In genomic region chr9:80796662-80797426, GRCh38 we compare ENCODE assay signal across 16 cellular contexts.
A peak's percentile ranks its signal among the peaks of the same experiment; 100 is the strongest.
DNase-seq lines count a peak whose midpoint lies in the region; ATAC-seq and TF ChIP-seq lines count a peak whose summit lies in the region.
"Had no signal": no experiment of that assay in that cellular context is flagged by ENCODE, and none has a peak within 500 bp of the region (broad histone marks: within the 10 kb centered on the region; RNA-seq: fewer than 3 reads in every experiment).

No MANE protein-coding gene starts in this region.

- peak; percentile 47 for ATAC-seq in Right ventricle myocardium superior (ENCODE audit: poor library complexity)
- ATAC-seq in heart right ventricle: peak in 6 of 8 donors; percentile 48 to 68 (median 61)
- peak; percentile 48 to 71 (median 66) for ATAC-seq in psoas muscle
- no peak for ATAC-seq in GM19452 (IDR thresholded peaks at IDR 0.05; ENCODE audit: unreplicated experiment)
- ATAC-seq: A549; activated naive CD4-positive, alpha-beta T cell treated with anti-CD3 and anti-CD28 coated beads, Interleukin-2, amount 50 U/mL, for 72 hours; T-cell had no signal

- peaks cover 0 to 20% (median 0%) of the 10 kb centered on the region in 9 donors for H3K4me1 ChIP-seq in heart right ventricle
- peaks cover 23% of the 10 kb centered on the region for H3K4me1 ChIP-seq in psoas muscle
- H3K4me1 ChIP-seq: A549, pancreas had no signal

- WGBS in heart right ventricle, 2 donors: 75% methylated on average over 8 of the region's 8 CpGs
- WGBS in psoas muscle, 3 donors: 24 to 36% (median 29%) methylated on average over 8 of the region's 8 CpGs

- intact Hi-C loops in Right ventricle myocardium superior (cut with DNase I) (no loop called here), cardiac septum (cut with DNase I) (loop anchor here (5.0 kb wide), 1 partner anchor 150 kb away; no protein-coding TSS in a partner anchor), heart right ventricle (cut with DNase I) (no loop called here), psoas muscle (cut with DNase I) (no loop called here)

- H3K27ac ChIP-seq in heart right ventricle: peak overlapping the region in 3 of 10 donors; percentile 10 to 38 (median 18)
- H3K27ac ChIP-seq in psoas muscle: no peak overlapping the region
- H3K27ac ChIP-seq: A549, cardiac muscle cell, pancreas had no signal

- no peaks in the 10 kb centered on the region for H3K36me3 ChIP-seq in heart right ventricle
- H3K36me3 ChIP-seq in psoas muscle (ENCODE audit: insufficient read depth in 1 of 2, low read depth in 1 of 2): no peaks in the 10 kb centered on the region
- H3K36me3 ChIP-seq: cardiac muscle cell, pancreas had no signal

- H3K9me3 ChIP-seq in heart right ventricle (peaks cover 0 to 16% (median 4%) of the 10 kb centered on the region in 11 donors), psoas muscle (no peaks in the 10 kb centered on the region)
- H3K9me3 ChIP-seq: A549, pancreas had no signal

- H3K4me3 ChIP-seq in heart right ventricle: no peak overlapping the region
- H3K4me3 ChIP-seq in psoas muscle: no peak overlapping the region
- H3K4me3 ChIP-seq: A549, cardiac muscle cell, pancreas had no signal

- no peak for DNase-seq in Right ventricle myocardium superior
- no peak for DNase-seq in cardiac septum (ENCODE audit: low spot score)
- DNase-seq in heart right ventricle: peak in 1 of 2 donors; percentile 23
- DNase-seq in psoas muscle: no peak
- no peak for DNase-seq in NOMO-1 (lab: John Stamatoyannopoulos, UW; ENCODE audit: unreplicated experiment in 2 of 2)
- no peak for DNase-seq in activated CD4-positive, alpha-beta T cell treated with anti-CD3 and anti-CD28 coated beads, Interleukin-2, amount 50 U/mL, for 1 hour
- DNase-seq in SIG-M5 treated with dmso at 0.1 percent for 504 hours (lab: John Stamatoyannopoulos, UW; ENCODE audit: unreplicated experiment): no peak
- DNase-seq: CD8-positive, alpha-beta memory T cell; GDM1; pancreas; stimulated activated CD4-positive, alpha-beta T cell treated with anti-CD3 and anti-CD28 coated beads, Interleukin-2, amount 100 ng/mL, for 48 hours; T-cell had no signal

- TF ChIP-seq CTCF in heart right ventricle (IDR thresholded peaks at IDR 0.05) (no peak), psoas muscle (IDR thresholded peaks at IDR 0.05) (no peak)

- no peaks in the 10 kb centered on the region for H3K27me3 ChIP-seq in heart right ventricle
- H3K27me3 ChIP-seq in psoas muscle (ENCODE audit: insufficient read depth in 3 of 3, low read length in 2 of 3): no peaks in the 10 kb centered on the region
- H3K27me3 ChIP-seq: cardiac muscle cell, pancreas had no signal
